In the genomic region with DNA sequence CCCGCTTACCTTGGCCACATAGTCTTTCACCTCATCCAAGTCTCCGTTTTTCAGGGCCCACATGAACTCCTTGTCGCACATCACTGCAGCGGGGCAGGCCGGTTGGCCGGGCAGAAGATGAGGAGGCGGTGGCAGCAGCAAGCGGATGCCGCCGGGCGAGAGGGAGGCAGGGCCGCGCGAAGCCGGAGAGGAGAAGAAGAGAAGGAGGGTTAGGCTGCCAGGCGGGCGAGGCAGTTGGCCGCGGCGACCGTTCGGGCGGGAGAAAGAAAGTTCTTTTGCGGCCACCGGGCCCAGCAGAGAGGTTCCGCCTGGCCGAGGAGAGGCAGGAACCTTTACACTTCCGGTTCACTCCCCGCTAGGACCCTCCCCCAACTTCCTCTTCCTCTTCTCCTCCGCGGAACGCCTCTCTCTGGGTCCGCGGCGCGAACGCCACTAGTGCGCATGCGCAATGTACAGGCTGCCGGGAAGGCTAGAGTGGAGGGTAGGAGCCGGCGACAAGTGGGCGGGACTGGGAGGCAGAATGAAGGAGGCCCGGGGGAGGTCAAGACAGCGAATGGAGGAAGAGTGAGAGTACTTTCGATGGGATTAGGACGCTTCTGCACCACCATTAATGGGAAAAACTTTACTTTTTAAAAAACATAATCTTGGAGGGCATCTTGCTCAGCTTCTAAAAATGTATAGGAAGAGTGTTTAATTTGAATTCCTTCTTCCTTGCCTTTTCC, we compare ENCODE assay signal across 1 cellular context.
TF ChIP-seq lines count a peak whose summit lies in the region.

A gene with protein sequence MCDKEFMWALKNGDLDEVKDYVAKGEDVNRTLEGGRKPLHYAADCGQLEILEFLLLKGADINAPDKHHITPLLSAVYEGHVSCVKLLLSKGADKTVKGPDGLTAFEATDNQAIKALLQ (minus strand): TSS at position 340 of the 722 bp plus-strand sequence. CDS start 259 bp downstream, at position 81.

TF ChIP-seq in K562, 482 proteins besides CTCF, POLR2A, EP300 and RAD21 (continued from another document and continues in another):
- TF ChIP-seq THAP12 (CRISPR knock-in tag; IDR thresholded peaks at IDR 0.05), result no peak; the same call in none of the 2 replicates
- peak in 2 of 3 experiments; percentile 59 to 82 for TF ChIP-seq YY1 (IDR thresholded peaks at IDR 0.05; ENCODE audit: borderline replicate concordance in 1 of 3, control insufficient read depth in 1 of 3, extremely low read depth in 1 of 3, insufficient read depth in 3 of 3, insufficient read length in 1 of 3, insufficient replicate concordance in 2 of 3, low read depth in 1 of 3, low read length in 2 of 3)
- TF ChIP-seq NELFE (IDR thresholded peaks at IDR 0.05; ENCODE audit: insufficient read depth, insufficient read length), result no peak
- TF ChIP-seq NCOR1 (IDR thresholded peaks at IDR 0.05), result no peak; the same call in 1 of the 2 replicates
- TF ChIP-seq MEIS2 (IDR thresholded peaks at IDR 0.05; ENCODE audit: partially characterized antibody), result peak; percentile 96
- TF ChIP-seq, protein P1, sequence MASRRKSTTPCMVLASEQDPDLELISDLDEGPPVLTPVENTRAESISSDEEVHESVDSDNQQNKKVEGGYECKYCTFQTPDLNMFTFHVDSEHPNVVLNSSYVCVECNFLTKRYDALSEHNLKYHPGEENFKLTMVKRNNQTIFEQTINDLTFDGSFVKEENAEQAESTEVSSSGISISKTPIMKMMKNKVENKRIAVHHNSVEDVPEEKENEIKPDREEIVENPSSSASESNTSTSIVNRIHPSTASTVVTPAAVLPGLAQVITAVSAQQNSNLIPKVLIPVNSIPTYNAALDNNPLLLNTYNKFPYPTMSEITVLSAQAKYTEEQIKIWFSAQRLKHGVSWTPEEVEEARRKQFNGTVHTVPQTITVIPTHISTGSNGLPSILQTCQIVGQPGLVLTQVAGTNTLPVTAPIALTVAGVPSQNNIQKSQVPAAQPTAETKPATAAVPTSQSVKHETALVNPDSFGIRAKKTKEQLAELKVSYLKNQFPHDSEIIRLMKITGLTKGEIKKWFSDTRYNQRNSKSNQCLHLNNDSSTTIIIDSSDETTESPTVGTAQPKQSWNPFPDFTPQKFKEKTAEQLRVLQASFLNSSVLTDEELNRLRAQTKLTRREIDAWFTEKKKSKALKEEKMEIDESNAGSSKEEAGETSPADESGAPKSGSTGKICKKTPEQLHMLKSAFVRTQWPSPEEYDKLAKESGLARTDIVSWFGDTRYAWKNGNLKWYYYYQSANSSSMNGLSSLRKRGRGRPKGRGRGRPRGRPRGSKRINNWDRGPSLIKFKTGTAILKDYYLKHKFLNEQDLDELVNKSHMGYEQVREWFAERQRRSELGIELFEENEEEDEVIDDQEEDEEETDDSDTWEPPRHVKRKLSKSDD (conservative IDR thresholded peaks at IDR 0.05; ENCODE audit: low read length), result no peak
- peak; percentile 58; the same call in 1 of the 2 replicates for TF ChIP-seq HDAC2 (IDR thresholded peaks at IDR 0.05)
- TF ChIP-seq THRB (CRISPR knock-in tag; conservative IDR thresholded peaks at IDR 0.05), result 0 out of 2 replicates have a peak, but pooled peaks have one; percentile 59
- peak; percentile 43 for TF ChIP-seq RBM22 (IDR thresholded peaks at IDR 0.05; ENCODE audit: low read depth, low read length, poor library complexity, severe bottlenecking)
- TF ChIP-seq, protein P2, sequence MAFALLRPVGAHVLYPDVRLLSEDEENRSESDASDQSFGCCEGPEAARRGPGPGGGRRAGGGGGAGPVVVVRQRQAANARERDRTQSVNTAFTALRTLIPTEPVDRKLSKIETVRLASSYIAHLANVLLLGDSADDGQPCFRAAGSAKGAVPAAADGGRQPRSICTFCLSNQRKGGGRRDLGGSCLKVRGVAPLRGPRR (CRISPR knock-in tag; IDR thresholded peaks at IDR 0.05), result no peak
- TF ChIP-seq, protein P3, sequence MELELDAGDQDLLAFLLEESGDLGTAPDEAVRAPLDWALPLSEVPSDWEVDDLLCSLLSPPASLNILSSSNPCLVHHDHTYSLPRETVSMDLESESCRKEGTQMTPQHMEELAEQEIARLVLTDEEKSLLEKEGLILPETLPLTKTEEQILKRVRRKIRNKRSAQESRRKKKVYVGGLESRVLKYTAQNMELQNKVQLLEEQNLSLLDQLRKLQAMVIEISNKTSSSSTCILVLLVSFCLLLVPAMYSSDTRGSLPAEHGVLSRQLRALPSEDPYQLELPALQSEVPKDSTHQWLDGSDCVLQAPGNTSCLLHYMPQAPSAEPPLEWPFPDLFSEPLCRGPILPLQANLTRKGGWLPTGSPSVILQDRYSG (tag; conservative IDR thresholded peaks at IDR 0.05; ENCODE audit: low read depth), result no peak
- no peak for TF ChIP-seq ZNF347 (CRISPR knock-in tag; IDR thresholded peaks at IDR 0.05; ENCODE audit: low read depth)
- peak; percentile 94 for TF ChIP-seq SUPT5H (IDR thresholded peaks at IDR 0.05)
- peak; percentile 66; the same call in 1 of the 2 replicates for TF ChIP-seq ZSCAN29 (IDR thresholded peaks at IDR 0.05)
- TF ChIP-seq KDM5B (IDR thresholded peaks at IDR 0.05; ENCODE audit: insufficient replicate concordance, low read depth, low read length), result peak; percentile 93
- TF ChIP-seq, protein P4, sequence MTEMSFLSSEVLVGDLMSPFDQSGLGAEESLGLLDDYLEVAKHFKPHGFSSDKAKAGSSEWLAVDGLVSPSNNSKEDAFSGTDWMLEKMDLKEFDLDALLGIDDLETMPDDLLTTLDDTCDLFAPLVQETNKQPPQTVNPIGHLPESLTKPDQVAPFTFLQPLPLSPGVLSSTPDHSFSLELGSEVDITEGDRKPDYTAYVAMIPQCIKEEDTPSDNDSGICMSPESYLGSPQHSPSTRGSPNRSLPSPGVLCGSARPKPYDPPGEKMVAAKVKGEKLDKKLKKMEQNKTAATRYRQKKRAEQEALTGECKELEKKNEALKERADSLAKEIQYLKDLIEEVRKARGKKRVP (CRISPR knock-in tag; IDR thresholded peaks at IDR 0.05), result no peak
- no peak for TF ChIP-seq SMARCA5 (IDR thresholded peaks at IDR 0.05)
- TF ChIP-seq HSF4 (CRISPR knock-in tag; IDR thresholded peaks at IDR 0.05; ENCODE audit: borderline replicate concordance), result no peak
- TF ChIP-seq, protein P5, sequence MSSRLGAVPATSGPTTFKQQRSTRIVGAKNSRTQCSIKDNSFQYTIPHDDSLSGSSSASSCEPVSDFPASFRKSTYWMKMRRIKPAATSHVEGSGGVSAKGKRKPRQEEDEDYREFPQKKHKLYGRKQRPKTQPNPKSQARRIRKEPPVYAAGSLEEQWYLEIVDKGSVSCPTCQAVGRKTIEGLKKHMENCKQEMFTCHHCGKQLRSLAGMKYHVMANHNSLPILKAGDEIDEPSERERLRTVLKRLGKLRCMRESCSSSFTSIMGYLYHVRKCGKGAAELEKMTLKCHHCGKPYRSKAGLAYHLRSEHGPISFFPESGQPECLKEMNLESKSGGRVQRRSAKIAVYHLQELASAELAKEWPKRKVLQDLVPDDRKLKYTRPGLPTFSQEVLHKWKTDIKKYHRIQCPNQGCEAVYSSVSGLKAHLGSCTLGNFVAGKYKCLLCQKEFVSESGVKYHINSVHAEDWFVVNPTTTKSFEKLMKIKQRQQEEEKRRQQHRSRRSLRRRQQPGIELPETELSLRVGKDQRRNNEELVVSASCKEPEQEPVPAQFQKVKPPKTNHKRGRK (tag; IDR thresholded peaks at IDR 0.05), result no peak
- TF ChIP-seq NR2C2 (CRISPR knock-in tag; IDR thresholded peaks at IDR 0.05), result peak; percentile 97
- TF ChIP-seq NR2C2 (tag; IDR thresholded peaks at IDR 0.05), result peak; percentile 99
- peak; percentile 80 for TF ChIP-seq ZNF740 (CRISPR knock-in tag; IDR thresholded peaks at IDR 0.05)
- TF ChIP-seq ZNF740 (tag; IDR thresholded peaks at IDR 0.05), result no peak
- no peak for TF ChIP-seq GATA2 (CRISPR knock-in tag; IDR thresholded peaks at IDR 0.05)
- TF ChIP-seq MIER1 (IDR thresholded peaks at IDR 0.05; ENCODE audit: low read depth), result no peak
- TF ChIP-seq NRF1 (conservative IDR thresholded peaks at IDR 0.05 in 1 of 2, IDR thresholded peaks at IDR 0.05 in 1 of 2), result peak; percentile 100
- peak; percentile 90 for TF ChIP-seq NFRKB (IDR thresholded peaks at IDR 0.05; ENCODE audit: low read depth)
- TF ChIP-seq NONO (IDR thresholded peaks at IDR 0.05; ENCODE audit: low read depth in 2 of 2, low read length in 1 of 2), result peak in 1 of 2 experiments; percentile 85; a peak in 2 of 4 replicates
- 0 out of 2 replicates have a peak, but pooled peaks have one; percentile 32 for TF ChIP-seq ZKSCAN1 (IDR thresholded peaks at IDR 0.05; ENCODE audit: low read depth, low read length)
- TF ChIP-seq FOXA1 (IDR thresholded peaks at IDR 0.05; ENCODE audit: borderline replicate concordance), result no peak
- TF ChIP-seq FOXP4 (CRISPR knock-in tag; IDR thresholded peaks at IDR 0.05; ENCODE audit: borderline replicate concordance), result no peak
- TF ChIP-seq TBL1XR1 (IDR thresholded peaks at IDR 0.05; ENCODE audit: low read length in 2 of 2), result no peak
- TF ChIP-seq ZMIZ1 (IDR thresholded peaks at IDR 0.05; ENCODE audit: low read depth in 2 of 2, low read length in 2 of 2), result peak in 1 of 2 experiments; percentile 25; a peak in 1 of 4 replicates
- TF ChIP-seq HOXB6 (CRISPR knock-in tag; IDR thresholded peaks at IDR 0.05; ENCODE audit: borderline replicate concordance), result no peak
- TF ChIP-seq MEF2A (IDR thresholded peaks at IDR 0.05; ENCODE audit: control insufficient read depth, low read depth, low read length), result no peak
